8 cellular contexts compared by ENCODE assay signal in genomic region chr12:54935235-54935951, GRCh38. TPM values are rescaled to one million over a fixed set of nuclear protein-coding genes. Genes with fewer than 3 reads are reported as not detected.
DNase-seq lines count a peak whose midpoint lies in the region; ATAC-seq and TF ChIP-seq lines count a peak whose summit lies in the region.

No MANE protein-coding gene starts in this region.

- H3K4me2 ChIP-seq in OCI-LY3 (ENCODE audit: low read length) = peak overlapping the region; percentile 32

- no peaks in the 10 kb centered on the region for H3K36me3 ChIP-seq in OCI-LY3 (replicated peaks; ENCODE audit: low read depth, low read length)
- no peaks in the 10 kb centered on the region for H3K36me3 ChIP-seq in liver (ENCODE audit: control insufficient read depth in 4 of 4, insufficient read depth in 3 of 4, low read depth in 1 of 4, low read length in 3 of 4)
- no peaks in the 10 kb centered on the region for H3K36me3 ChIP-seq in upper lobe of right lung

- intact Hi-C loops in upper lobe of right lung (cut with DNase I) = no loop called here

- H3K9ac ChIP-seq in OCI-LY3 (ENCODE audit: low read length) = no peak overlapping the region
- no peak overlapping the region for H3K9ac ChIP-seq in liver (ENCODE audit: low read depth in 1 of 2, low read length in 2 of 2)

- H2AFZ ChIP-seq in OCI-LY3 (ENCODE audit: low read depth, low read length) = peak overlapping the region; percentile 86

- TF ChIP-seq CTCF in OCI-LY3 (IDR thresholded peaks at IDR 0.05; ENCODE audit: low read depth, low read length) (peak; percentile 73), liver (IDR thresholded peaks at IDR 0.05; ENCODE audit: low read depth, low read length, missing input control) (no peak), upper lobe of right lung (IDR thresholded peaks at IDR 0.05) (no peak)

- peak overlapping the region; percentile 28 for H3K27ac ChIP-seq in OCI-LY3 (ENCODE audit: low read length)
- H3K27ac ChIP-seq in liver (ENCODE audit: low read depth in 1 of 2, low read length in 2 of 2) = no peak overlapping the region
- peak overlapping the region; percentile 65 for H3K27ac ChIP-seq in upper lobe of right lung

- H3K4me3 ChIP-seq in OCI-LY3 (ENCODE audit: low read length) (no peak overlapping the region), liver (ENCODE audit: low read depth in 1 of 3, low read length in 3 of 3) (no peak overlapping the region), upper lobe of right lung (no peak overlapping the region)

- peaks cover 13% of the 10 kb centered on the region for H3K4me1 ChIP-seq in OCI-LY3 (ENCODE audit: low read length)
- no peaks in the 10 kb centered on the region for H3K4me1 ChIP-seq in liver (ENCODE audit: control insufficient read depth in 4 of 4, insufficient read depth in 4 of 4, low read length in 3 of 4)
- H3K4me1 ChIP-seq in upper lobe of right lung = peaks cover 15% of the 10 kb centered on the region

- H3K27me3 ChIP-seq in OCI-LY3 (ENCODE audit: low read depth, low read length) (no peaks in the 10 kb centered on the region), liver (ENCODE audit: control insufficient read depth in 4 of 4, insufficient read depth in 4 of 4, low read length in 3 of 4) (no peaks in the 10 kb centered on the region), upper lobe of right lung (no peaks in the 10 kb centered on the region)

- ATAC-seq in HG02943 (IDR thresholded peaks at IDR 0.05; ENCODE audit: low read depth, unreplicated experiment) (peak; percentile 87), upper lobe of right lung (peak; percentile 84)

- no peaks in the 10 kb centered on the region for H3K79me2 ChIP-seq in OCI-LY3 (ENCODE audit: low read length)

- H4K20me1 ChIP-seq in OCI-LY3 (ENCODE audit: insufficient read depth, low read length) = no peaks in the 10 kb centered on the region

- H3K9me3 ChIP-seq in OCI-LY3 (ENCODE audit: insufficient read depth, low read length) (no peaks in the 10 kb centered on the region), liver (ENCODE audit: control insufficient read depth in 4 of 4, low read length in 3 of 4) (peaks cover 0 to under 1% (median 0%) of the 10 kb centered on the region in 4 donors), upper lobe of right lung (no peaks in the 10 kb centered on the region)

- DNase-seq in SIG-M5 treated with dmso at 0.1 percent for 504 hours (lab: John Stamatoyannopoulos, UW; ENCODE audit: unreplicated experiment) (peak; percentile 62), SIG-M5 (lab: John Stamatoyannopoulos, UW) (no peak), upper lobe of right lung (no peak), cerebellar cortex (ENCODE audit: low spot score) (no peak)
- DNase-seq in activated naive CD8-positive, alpha-beta T cell treated with anti-CD3 and anti-CD28 coated beads, Interleukin-2, amount 50 U/mL, for 16 hours (ENCODE audit: low read depth, low spot score) = peak; percentile 2

- peak; percentile 33 to 60 for TF ChIP-seq RAD21 in liver (IDR thresholded peaks at IDR 0.05)

- WGBS in liver = 56% methylated on average over 5 of the region's 5 CpGs

TF ChIP-seq in liver, 16 proteins besides CTCF, POLR2A, EP300 and RAD21:
- TF ChIP-seq JUND (IDR thresholded peaks at IDR 0.05) (no peak), ZBTB33 (IDR thresholded peaks at IDR 0.05) (no peak), FOXA2 (IDR thresholded peaks at IDR 0.05) (no peak), SP1 (IDR thresholded peaks at IDR 0.05) (no peak), YY1 (IDR thresholded peaks at IDR 0.05) (no peak), FOXA1 (IDR thresholded peaks at IDR 0.05) (no peak), REST (IDR thresholded peaks at IDR 0.05) (no peak), RXRA (IDR thresholded peaks at IDR 0.05) (no peak), HNF4A (conservative IDR thresholded peaks at IDR 0.05) (no peak), MAX (IDR thresholded peaks at IDR 0.05) (no peak), ATF3 (IDR thresholded peaks at IDR 0.05) (no peak), NR2F2 (IDR thresholded peaks at IDR 0.05) (no peak), GABPA (IDR thresholded peaks at IDR 0.05 in 1 of 2, conservative IDR thresholded peaks at IDR 0.05 in 1 of 2) (no peak)
TF ChIP-seq in liver: peak in this region for 0.

RNA-seq across cellular contexts. Expression of gene TESPA1, which starts 49.2 kb away (rescaled TPM):
- total RNA-seq in liver = 1 to 10 TPM in 1 of 2 donors, under 1 TPM in 1; 0.50 to 3.2 TPM
- under 1 TPM; 0.10 to 0.35 TPM for polyA plus RNA-seq in liver
- 6.7 TPM for total RNA-seq in upper lobe of right lung

Comparison
In these comparisons a context has a peak if more than half of its experiments do, and no peak if none do; other contexts are left out.
1. DNase-seq: peak in SIG-M5 treated with dmso at 0.1 percent for 504 hours (single experiment) and activated naive CD8-positive, alpha-beta T cell treated with anti-CD3 and anti-CD28 coated beads, Interleukin-2, amount 50 U/mL, for 16 hours (single experiment); none in SIG-M5 (single experiment), upper lobe of right lung (single experiment) and cerebellar cortex (single experiment).
2. H3K27ac ChIP-seq: peak in OCI-LY3 (single experiment) and upper lobe of right lung (single experiment); none in liver (0 of 2).